In the genomic region with DNA sequence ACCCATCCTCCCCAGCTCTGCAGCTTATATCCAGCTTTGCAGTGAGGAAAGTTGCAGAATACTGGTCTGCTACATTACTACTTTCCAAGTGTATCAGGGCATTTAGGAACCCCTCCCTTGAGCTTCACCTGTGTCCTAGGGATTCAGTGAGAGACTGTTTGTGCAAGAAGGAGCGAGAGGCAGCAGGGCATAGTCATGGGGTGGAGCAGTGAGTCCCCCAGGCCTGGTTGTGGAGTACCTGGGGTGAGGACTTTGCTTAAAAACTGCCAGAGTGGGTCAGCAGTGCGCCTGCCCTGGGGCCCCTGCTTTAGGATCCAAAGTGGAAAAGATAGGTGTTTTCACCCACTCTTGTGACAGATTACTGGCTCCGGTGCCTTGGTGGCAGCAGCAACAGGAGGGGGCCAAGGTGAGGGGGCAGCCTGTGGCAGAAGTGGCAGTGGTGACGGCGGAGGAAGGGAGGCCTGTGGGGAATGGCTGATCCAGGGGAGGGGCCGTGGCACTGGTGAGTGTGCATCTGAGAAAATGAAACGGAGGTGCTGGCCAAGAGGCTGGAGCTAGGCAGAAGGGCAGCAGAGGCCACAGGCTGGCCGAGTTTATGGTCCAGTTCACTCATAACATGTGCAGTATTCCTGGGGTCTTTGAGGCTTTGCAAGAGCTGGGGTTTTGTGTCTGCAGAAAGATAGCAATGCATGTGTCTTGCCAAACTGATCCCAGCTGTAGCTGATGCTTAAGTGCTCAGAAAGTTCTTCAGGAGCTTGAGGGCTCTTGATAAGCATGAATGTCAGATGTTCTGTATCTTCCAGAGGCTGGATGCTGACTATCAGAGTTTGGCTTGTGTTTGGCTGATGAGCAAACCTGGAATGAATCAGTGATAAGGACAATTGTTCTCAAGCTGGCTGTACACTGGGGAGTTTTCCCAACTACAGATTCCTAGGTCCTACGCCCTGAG, we compare ENCODE assay signal across 15 cellular contexts. TPM values are rescaled to one million over a fixed set of nuclear protein-coding genes. Genes with fewer than 3 reads are reported as not detected.
DNase-seq lines count a peak whose midpoint lies in the region; FAIRE-seq and TF ChIP-seq lines count a peak whose summit lies in the region.
"Had no signal": no experiment of that assay in that cellular context is flagged by ENCODE, and none has a peak within 500 bp of the region (broad histone marks: within the 10 kb centered on the region; RNA-seq: fewer than 3 reads in every experiment).

No MANE protein-coding gene starts in this region.

- H3K36me3 ChIP-seq in CD8-positive, alpha-beta memory T cell (ENCODE audit: insufficient read depth, low read length): peaks cover 13% of the 10 kb centered on the region
- H3K36me3 ChIP-seq in Peyer's patch: peaks cover 0 to 45% (median 0%) of the 10 kb centered on the region in 3 donors

- no peaks in the 10 kb centered on the region for H3K9me3 ChIP-seq in CD8-positive, alpha-beta memory T cell (ENCODE audit: low read length)
- no peaks in the 10 kb centered on the region for H3K9me3 ChIP-seq in Peyer's patch

- intact Hi-C loops in posterior vena cava (cut with DNase I): loop anchor here in 1 of 2 donors (5.0 kb wide), 1 partner anchor 67 kb away; no protein-coding TSS in a partner anchor
- intact Hi-C loops in activated naive CD4-positive, alpha-beta T cell treated with anti-CD3 and anti-CD28 coated beads for 36 hours (cut with micrococcal nuclease): no loop called here

- H3K36me3 Mint-ChIP-seq in CD8-positive, alpha-beta memory T cell: peaks cover 0 to 73% (median 6%) of the 10 kb centered on the region in 3 donors
- peaks cover 19% of the 10 kb centered on the region for H3K36me3 Mint-ChIP-seq in activated naive CD4-positive, alpha-beta T cell treated with anti-CD3 and anti-CD28 coated beads for 36 hours (ENCODE audit: low read depth)

- POLR2A ChIA-PET in CD8-positive, alpha-beta memory T cell (lab: Charles Lee): no interaction called here

- H3K27me3 ChIP-seq in CD8-positive, alpha-beta memory T cell (ENCODE audit: insufficient read depth, low read length, poor library complexity, severe bottlenecking): no peaks in the 10 kb centered on the region
- no peaks in the 10 kb centered on the region for H3K27me3 ChIP-seq in Peyer's patch

- H3K27ac Mint-ChIP-seq in CD8-positive, alpha-beta memory T cell: peak overlapping the region in 5 of 8 donors; percentile 17 to 52 (median 48)
- H3K27ac Mint-ChIP-seq in activated naive CD4-positive, alpha-beta T cell treated with anti-CD3 and anti-CD28 coated beads for 36 hours: no peak overlapping the region

- DNase-seq in CD8-positive, alpha-beta memory T cell: no peak
- DNase-seq in Peyer's patch: no peak
- peak; percentile 43 for DNase-seq in fibroblast of peridontal ligament (ENCODE audit: extremely low read depth)
- peak; percentile 78 for DNase-seq in posterior vena cava (ENCODE audit: low spot score)
- no peak for DNase-seq in urothelium cell line (ENCODE audit: low spot score)
- no peak for DNase-seq in NCI-H510A treated with DMSO at 0.1 percent for 48 hours (lab: John Stamatoyannopoulos, UW)
- no peak for DNase-seq in superior temporal gyrus (ENCODE audit: extremely low spot score)
- DNase-seq in activated naive CD4-positive, alpha-beta T cell treated with anti-CD3 and anti-CD28 coated beads for 36 hours: no peak
- DNase-seq: activated T-cell treated with anti-CD3 and anti-CD28 coated beads, Interleukin-2, amount 50 U/mL, for 4 hours; H7; SIG-M5 had no signal

- H3K4me1 ChIP-seq in CD8-positive, alpha-beta memory T cell (ENCODE audit: insufficient read depth, low read length): no peaks in the 10 kb centered on the region
- peaks cover 0 to 5% (median 0%) of the 10 kb centered on the region in 4 donors for H3K4me1 ChIP-seq in Peyer's patch

- CTCF ChIA-PET in CD8-positive, alpha-beta memory T cell (lab: Charles Lee): interaction anchor here (0.8 to 1.1 kb wide), 2 partner anchors 9 to 66 kb away, joined by 3 read pairs; no protein-coding TSS in a partner anchor
- CTCF ChIA-PET in activated naive CD4-positive, alpha-beta T cell treated with anti-CD3 and anti-CD28 coated beads for 36 hours (lab: Charles Lee): interaction anchor here (1.1 to 4.0 kb wide), 4 partner anchors 10 to 66 kb away, joined by 3 to 29 read pairs (median 6); no protein-coding TSS in a partner anchor

- TF ChIP-seq POLR2A in Peyer's patch (IDR thresholded peaks at IDR 0.05): no peak

- no peaks in the 10 kb centered on the region for H3K9me3 Mint-ChIP-seq in CD8-positive, alpha-beta memory T cell
- no peaks in the 10 kb centered on the region for H3K9me3 Mint-ChIP-seq in activated naive CD4-positive, alpha-beta T cell treated with anti-CD3 and anti-CD28 coated beads for 36 hours
- H3K9me3 Mint-ChIP-seq: activated T-cell treated with anti-CD3 and anti-CD28 coated beads, Interleukin-2, amount 50 U/mL, for 4 hours; neural crest cell had no signal

- FAIRE-seq in urothelium cell line (lab: Jason Lieb, UNC): no peak
- FAIRE-seq: islet of Langerhans had no signal

- H3K27me3 Mint-ChIP-seq in CD8-positive, alpha-beta memory T cell: no peaks in the 10 kb centered on the region
- no peaks in the 10 kb centered on the region for H3K27me3 Mint-ChIP-seq in activated naive CD4-positive, alpha-beta T cell treated with anti-CD3 and anti-CD28 coated beads for 36 hours (ENCODE audit: low read depth)

- H3K4me3 ChIP-seq in CD8-positive, alpha-beta memory T cell (ENCODE audit: low read length): no peak overlapping the region
- H3K4me3 ChIP-seq in Peyer's patch: no peak overlapping the region

- H3K4me1 Mint-ChIP-seq in CD8-positive, alpha-beta memory T cell: no peaks in the 10 kb centered on the region
- no peaks in the 10 kb centered on the region for H3K4me1 Mint-ChIP-seq in activated naive CD4-positive, alpha-beta T cell treated with anti-CD3 and anti-CD28 coated beads for 36 hours (ENCODE audit: low read depth)

- no peak for TF ChIP-seq CTCF in Peyer's patch (IDR thresholded peaks at IDR 0.05)

- H3K4me3 Mint-ChIP-seq in CD8-positive, alpha-beta memory T cell: no peak overlapping the region
- no peak overlapping the region for H3K4me3 Mint-ChIP-seq in activated naive CD4-positive, alpha-beta T cell treated with anti-CD3 and anti-CD28 coated beads for 36 hours
- H3K4me3 Mint-ChIP-seq: activated T-cell treated with anti-CD3 and anti-CD28 coated beads, Interleukin-2, amount 50 U/mL, for 4 hours; neural crest cell had no signal

- H3K27ac ChIP-seq in CD8-positive, alpha-beta memory T cell (ENCODE audit: low read depth, low read length): no peak overlapping the region
- H3K27ac ChIP-seq in Peyer's patch: peak overlapping the region in 3 of 4 donors; percentile 38 to 65 (median 43)
- H3K27ac ChIP-seq: epithelial cell of prostate had no signal

RNA-seq across cellular contexts. Expression of gene GOLGA6A, which starts 43.4 kb away (rescaled TPM):
- under 1 TPM in 1 of 2 experiments, not detected in 1; 0.07 TPM for total RNA-seq in CD8-positive, alpha-beta memory T cell
- polyA plus RNA-seq in CD8-positive, alpha-beta memory T cell: not detected
- total RNA-seq in Peyer's patch (under 1 TPM in 1 of 4 donors, not detected in 3; 0.38 TPM), posterior vena cava (under 1 TPM in 1 of 2 donors, not detected in 1; 0.24 TPM)
- under 1 TPM; 0.14 to 0.84 TPM for total RNA-seq in activated naive CD4-positive, alpha-beta T cell treated with anti-CD3 and anti-CD28 coated beads for 36 hours
- total RNA-seq: activated T-cell treated with anti-CD3 and anti-CD28 coated beads, Interleukin-2, amount 50 U/mL, for 4 hours; HT-29; neural crest cell had no signal

RNA-seq across cellular contexts. Expression of gene PML, which starts 44.5 kb away (rescaled TPM):
- 10 to 100 TPM; 35.5 to 37.4 TPM for total RNA-seq in CD8-positive, alpha-beta memory T cell
- polyA plus RNA-seq in CD8-positive, alpha-beta memory T cell: 32.3 TPM
- total RNA-seq in Peyer's patch (100 to 1,000 TPM in 1 of 4 donors, 10 to 100 TPM in 3; 52.4 to 116 (median 82.9) TPM), posterior vena cava (10 to 100 TPM; 49.2 to 50.7 TPM)
- 10 to 100 TPM; 69.6 to 70.2 TPM for total RNA-seq in activated naive CD4-positive, alpha-beta T cell treated with anti-CD3 and anti-CD28 coated beads for 36 hours

RNA-seq across cellular contexts. Expression of gene STOML1, which starts 46.9 kb away (rescaled TPM):
- 10 to 100 TPM; 13.2 to 13.3 TPM for total RNA-seq in CD8-positive, alpha-beta memory T cell
- 8.6 TPM for polyA plus RNA-seq in CD8-positive, alpha-beta memory T cell
- 10 to 100 TPM in 3 of 4 donors, not detected in 1; 10.9 to 24.5 (median 13.5) TPM for total RNA-seq in Peyer's patch
- total RNA-seq in posterior vena cava: 10 to 100 TPM; 17.3 to 20.1 TPM
- 1 to 10 TPM; 8.7 to 9.5 TPM for total RNA-seq in activated naive CD4-positive, alpha-beta T cell treated with anti-CD3 and anti-CD28 coated beads for 36 hours

Comparison
In these comparisons a context has a peak if more than half of its experiments do, and no peak if none do; other contexts are left out.
1. DNase-seq: peak in fibroblast of peridontal ligament (single experiment) and posterior vena cava (single experiment); none in CD8-positive, alpha-beta memory T cell (0 of 5), Peyer's patch (0 of 3), urothelium cell line (single experiment), NCI-H510A treated with DMSO at 0.1 percent for 48 hours (single experiment), superior temporal gyrus (single experiment) and activated naive CD4-positive, alpha-beta T cell treated with anti-CD3 and anti-CD28 coated beads for 36 hours (single experiment).